Comparison of ENCODE assay signal across 12 cellular contexts in the genomic region with DNA sequence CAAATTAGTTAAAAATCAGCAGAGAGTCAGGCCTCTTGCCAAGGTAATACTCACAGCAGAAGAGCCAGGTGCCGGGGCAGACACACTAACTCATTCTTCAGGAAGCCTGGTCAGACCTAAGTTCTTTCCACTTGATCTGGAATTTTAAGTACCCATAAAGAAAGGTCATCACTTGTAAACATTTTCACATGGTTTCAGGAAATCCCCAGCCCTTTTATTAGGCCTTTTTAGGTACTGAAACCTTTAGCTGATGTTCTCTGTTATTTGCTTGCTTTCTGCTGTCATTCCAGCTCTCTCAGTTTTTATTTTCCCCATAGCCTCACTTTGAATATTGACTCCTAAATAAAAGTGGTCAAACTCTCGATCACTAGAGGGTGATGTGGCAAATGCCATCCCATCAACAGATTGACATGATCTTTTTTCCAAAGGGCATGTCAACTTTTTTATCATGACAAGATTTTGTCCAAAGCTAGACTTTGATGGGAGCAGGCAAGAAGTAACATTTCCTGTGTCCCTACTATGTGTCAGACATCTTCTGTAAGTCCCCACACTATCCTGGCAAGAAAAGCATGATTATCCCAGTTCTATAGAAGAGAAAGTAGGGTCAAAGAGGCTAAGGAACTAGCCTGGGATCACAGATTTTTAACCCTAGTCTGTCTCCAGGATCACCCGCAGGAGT. TPM values are rescaled to one million over a fixed set of nuclear protein-coding genes. Genes with fewer than 3 reads are reported as not detected.
DNase-seq lines count a peak whose midpoint lies in the region; ATAC-seq and TF ChIP-seq lines count a peak whose summit lies in the region.
"Had no signal": no experiment of that assay in that cellular context is flagged by ENCODE, and none has a peak within 500 bp of the region (broad histone marks: within the 10 kb centered on the region; RNA-seq: fewer than 3 reads in every experiment).

No MANE protein-coding gene starts in this region.

- no peak for TF ChIP-seq CTCF in epithelial cell of proximal tubule (conservative IDR thresholded peaks at IDR 0.05; ENCODE audit: low read depth, low read length)

- DNase-seq in activated CD4-positive, alpha-beta T cell treated with anti-CD3 and anti-CD28 coated beads, Interleukin-2, amount 10 ng/mL, durations not matched to agents 7 days and 5 days = no peak
- DNase-seq in activated CD4-positive, alpha-beta T cell treated with anti-CD3 and anti-CD28 coated beads for 1 hour = no peak
- peak in 1 of 2 experiments; percentile 25 for DNase-seq in SJCRH30
- DNase-seq in epithelial cell of proximal tubule (ENCODE audit: low read depth) = peak; percentile 96
- DNase-seq in stimulated activated naive CD8-positive, alpha-beta T cell treated with anti-CD3 and anti-CD28 coated beads, Interleukin-15, amount 100 ng/mL, for 72 hours = no peak
- DNase-seq in SIG-M5 (lab: John Stamatoyannopoulos, UW) = no peak
- DNase-seq: KBM-7 had no signal

- H3K4me1 Mint-ChIP-seq in activated CD4-positive, alpha-beta T cell treated with anti-CD3 and anti-CD28 coated beads, Interleukin-2, amount 10 ng/mL, durations not matched to agents 7 days and 5 days = peaks cover 85% of the 10 kb centered on the region
- peaks cover 77% of the 10 kb centered on the region for H3K4me1 Mint-ChIP-seq in stimulated activated naive CD8-positive, alpha-beta T cell treated with anti-CD3 and anti-CD28 coated beads, Interleukin-15, amount 100 ng/mL, for 72 hours

- H3K27me3 Mint-ChIP-seq in activated CD4-positive, alpha-beta T cell treated with anti-CD3 and anti-CD28 coated beads, Interleukin-2, amount 10 ng/mL, durations not matched to agents 7 days and 5 days = no peaks in the 10 kb centered on the region
- H3K27me3 Mint-ChIP-seq in stimulated activated naive CD8-positive, alpha-beta T cell treated with anti-CD3 and anti-CD28 coated beads, Interleukin-15, amount 100 ng/mL, for 72 hours = no peaks in the 10 kb centered on the region

- H3K36me3 ChIP-seq in SJCRH30 = peaks cover 10% of the 10 kb centered on the region

- POLR2A ChIA-PET in activated CD4-positive, alpha-beta T cell treated with anti-CD3 and anti-CD28 coated beads, Interleukin-2, amount 10 ng/mL, durations not matched to agents 7 days and 5 days (lab: Charles Lee) = interaction anchor here (1.0 to 1.5 kb wide), 2 partner anchors 50 to 64 kb away, joined by 4 to 6 read pairs; no protein-coding TSS in a partner anchor

- no peak for ATAC-seq in stimulated activated naive CD8-positive, alpha-beta T cell treated with anti-CD3 and anti-CD28 coated beads, Interleukin-15, amount 100 ng/mL, for 72 hours
- ATAC-seq in HG03460 (IDR thresholded peaks at IDR 0.05; ENCODE audit: unreplicated experiment) (no peak), HG03045 (IDR thresholded peaks at IDR 0.05; ENCODE audit: unreplicated experiment) (no peak)
- ATAC-seq: Panc1 had no signal

- CTCF ChIA-PET in activated CD4-positive, alpha-beta T cell treated with anti-CD3 and anti-CD28 coated beads, Interleukin-2, amount 10 ng/mL, durations not matched to agents 7 days and 5 days (lab: Charles Lee) = interaction anchor here (1.1 to 11.9 kb wide), 6 partner anchors 10 to 236 kb away, joined by 3 to 105 read pairs (median 6); no protein-coding TSS in a partner anchor

- peak overlapping the region; percentile 38 for H3K4me3 Mint-ChIP-seq in activated CD4-positive, alpha-beta T cell treated with anti-CD3 and anti-CD28 coated beads, Interleukin-2, amount 10 ng/mL, durations not matched to agents 7 days and 5 days
- peak overlapping the region; percentile 79 to 91 for H3K4me3 Mint-ChIP-seq in stimulated activated naive CD8-positive, alpha-beta T cell treated with anti-CD3 and anti-CD28 coated beads, Interleukin-15, amount 100 ng/mL, for 72 hours

- no peak overlapping the region for H3K4me3 ChIP-seq in SJCRH30
- H3K4me3 ChIP-seq in epithelial cell of proximal tubule (ENCODE audit: low read depth, low read length) = no peak overlapping the region
- H3K4me3 ChIP-seq: lung, thoracic aorta had no signal

- no peaks in the 10 kb centered on the region for H3K27me3 ChIP-seq in SJCRH30

- no peaks in the 10 kb centered on the region for H3K9me3 ChIP-seq in SJCRH30 (replicated peaks)
- H3K9me3 ChIP-seq: thoracic aorta had no signal

- peaks cover 51% of the 10 kb centered on the region for H3K36me3 Mint-ChIP-seq in activated CD4-positive, alpha-beta T cell treated with anti-CD3 and anti-CD28 coated beads, Interleukin-2, amount 10 ng/mL, durations not matched to agents 7 days and 5 days (ENCODE audit: low read depth)

- peak overlapping the region; percentile 91 for H3K27ac Mint-ChIP-seq in activated CD4-positive, alpha-beta T cell treated with anti-CD3 and anti-CD28 coated beads, Interleukin-2, amount 10 ng/mL, durations not matched to agents 7 days and 5 days
- H3K27ac Mint-ChIP-seq in stimulated activated naive CD8-positive, alpha-beta T cell treated with anti-CD3 and anti-CD28 coated beads, Interleukin-15, amount 100 ng/mL, for 72 hours = peak overlapping the region in 1 of 2 donors; percentile 86

- H3K9me3 Mint-ChIP-seq in activated CD4-positive, alpha-beta T cell treated with anti-CD3 and anti-CD28 coated beads, Interleukin-2, amount 10 ng/mL, durations not matched to agents 7 days and 5 days = no peaks in the 10 kb centered on the region
- H3K9me3 Mint-ChIP-seq in stimulated activated naive CD8-positive, alpha-beta T cell treated with anti-CD3 and anti-CD28 coated beads, Interleukin-15, amount 100 ng/mL, for 72 hours = no peaks in the 10 kb centered on the region

- peaks cover 61% of the 10 kb centered on the region for H3K4me1 ChIP-seq in SJCRH30

- peak overlapping the region; percentile 66 for H3K27ac ChIP-seq in SJCRH30
- H3K27ac ChIP-seq: thoracic aorta had no signal

RNA-seq across cellular contexts. Expression of a gene that starts 5.7 kb away (rescaled TPM):
- 10 to 100 TPM; 60.8 to 66.0 TPM for total RNA-seq in activated CD4-positive, alpha-beta T cell treated with anti-CD3 and anti-CD28 coated beads, Interleukin-2, amount 10 ng/mL, durations not matched to agents 7 days and 5 days
- 65.0 and 70.1 TPM in 2 replicates for total RNA-seq in SJCRH30 (2014; rRNA removed; shearing (Covaris generic))
- 87.5 and 128 TPM in 2 replicates for total RNA-seq in epithelial cell of proximal tubule

RNA-seq across cellular contexts. Expression of a gene that starts 7.1 kb away (rescaled TPM):
- 10 to 100 TPM; 63.0 to 72.6 TPM for total RNA-seq in activated CD4-positive, alpha-beta T cell treated with anti-CD3 and anti-CD28 coated beads, Interleukin-2, amount 10 ng/mL, durations not matched to agents 7 days and 5 days
- total RNA-seq in SJCRH30 (2014; rRNA removed; shearing (Covaris generic)) = 101 and 104 TPM in 2 replicates
- total RNA-seq in epithelial cell of proximal tubule = 43.4 and 68.0 TPM in 2 replicates

RNA-seq across cellular contexts. Expression of a gene that starts 29.8 kb away (rescaled TPM):
- total RNA-seq in activated CD4-positive, alpha-beta T cell treated with anti-CD3 and anti-CD28 coated beads, Interleukin-2, amount 10 ng/mL, durations not matched to agents 7 days and 5 days = 1 to 10 TPM; 1.2 to 1.7 TPM
- total RNA-seq in SJCRH30 (2014; rRNA removed; shearing (Covaris generic)) = 19.1 TPM in 2 replicates
- 0.06 TPM in 1 of 2 replicates, not detected in the other for total RNA-seq in epithelial cell of proximal tubule

RNA-seq across cellular contexts. Expression of a gene that starts 53.0 kb away (rescaled TPM):
- 1 to 10 TPM; 5.6 to 6.8 TPM for total RNA-seq in activated CD4-positive, alpha-beta T cell treated with anti-CD3 and anti-CD28 coated beads, Interleukin-2, amount 10 ng/mL, durations not matched to agents 7 days and 5 days
- total RNA-seq in SJCRH30 (2014; rRNA removed; shearing (Covaris generic)) = 2.4 and 2.9 TPM in 2 replicates
- total RNA-seq in epithelial cell of proximal tubule = 3.2 and 3.3 TPM in 2 replicates
